1 cellular context compared by ENCODE assay signal in genomic region chr6:106279179-106279578, GRCh38.
TF ChIP-seq lines count a peak whose summit lies in the region.

No MANE protein-coding gene starts in this region.

TF ChIP-seq in GM12878, 131 proteins besides CTCF, POLR2A, EP300 and RAD21 (continued from another document):
- TF ChIP-seq, protein P1, sequence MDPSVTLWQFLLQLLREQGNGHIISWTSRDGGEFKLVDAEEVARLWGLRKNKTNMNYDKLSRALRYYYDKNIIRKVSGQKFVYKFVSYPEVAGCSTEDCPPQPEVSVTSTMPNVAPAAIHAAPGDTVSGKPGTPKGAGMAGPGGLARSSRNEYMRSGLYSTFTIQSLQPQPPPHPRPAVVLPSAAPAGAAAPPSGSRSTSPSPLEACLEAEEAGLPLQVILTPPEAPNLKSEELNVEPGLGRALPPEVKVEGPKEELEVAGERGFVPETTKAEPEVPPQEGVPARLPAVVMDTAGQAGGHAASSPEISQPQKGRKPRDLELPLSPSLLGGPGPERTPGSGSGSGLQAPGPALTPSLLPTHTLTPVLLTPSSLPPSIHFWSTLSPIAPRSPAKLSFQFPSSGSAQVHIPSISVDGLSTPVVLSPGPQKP (IDR thresholded peaks at IDR 0.05; ENCODE audit: low read depth, low read length) = no peak
- TF ChIP-seq, protein P2, sequence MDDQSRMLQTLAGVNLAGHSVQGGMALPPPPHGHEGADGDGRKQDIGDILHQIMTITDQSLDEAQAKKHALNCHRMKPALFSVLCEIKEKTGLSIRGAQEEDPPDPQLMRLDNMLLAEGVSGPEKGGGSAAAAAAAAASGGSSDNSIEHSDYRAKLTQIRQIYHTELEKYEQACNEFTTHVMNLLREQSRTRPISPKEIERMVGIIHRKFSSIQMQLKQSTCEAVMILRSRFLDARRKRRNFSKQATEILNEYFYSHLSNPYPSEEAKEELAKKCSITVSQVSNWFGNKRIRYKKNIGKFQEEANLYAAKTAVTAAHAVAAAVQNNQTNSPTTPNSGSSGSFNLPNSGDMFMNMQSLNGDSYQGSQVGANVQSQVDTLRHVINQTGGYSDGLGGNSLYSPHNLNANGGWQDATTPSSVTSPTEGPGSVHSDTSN (IDR thresholded peaks at IDR 0.05; ENCODE audit: insufficient replicate concordance, low read depth, low read length) = no peak
- TF ChIP-seq MTA3 (IDR thresholded peaks at IDR 0.05; ENCODE audit: borderline replicate concordance, low read length) (no peak), SRF (IDR thresholded peaks at IDR 0.05; ENCODE audit: low read depth in 2 of 2, low read length in 2 of 2) (no peak), ZZZ3 (IDR thresholded peaks at IDR 0.05; ENCODE audit: control insufficient read depth, insufficient read length, low read depth) (no peak), BCL11A (IDR thresholded peaks at IDR 0.05; ENCODE audit: low read depth, low read length) (no peak), ZNF217 (IDR thresholded peaks at IDR 0.05) (no peak), CREM (IDR thresholded peaks at IDR 0.05; ENCODE audit: low read depth) (no peak), TCF12 (IDR thresholded peaks at IDR 0.05; ENCODE audit: low read depth, low read length) (no peak), BMI1 (IDR thresholded peaks at IDR 0.05; ENCODE audit: borderline replicate concordance) (no peak), MTA2 (IDR thresholded peaks at IDR 0.05; ENCODE audit: low read depth) (no peak), SUPT20H (IDR thresholded peaks at IDR 0.05; ENCODE audit: borderline replicate concordance, control insufficient read depth, low read depth, low read length) (no peak), KLF5 (IDR thresholded peaks at IDR 0.05; ENCODE audit: partially characterized antibody) (no peak), ASH2L (IDR thresholded peaks at IDR 0.05; ENCODE audit: borderline replicate concordance, low read depth) (no peak), ZNF274 (IDR thresholded peaks at IDR 0.05; ENCODE audit: insufficient read depth, insufficient read length) (no peak), HDAC6 (IDR thresholded peaks at IDR 0.05; ENCODE audit: unreplicated experiment) (no peak)
- TF ChIP-seq, protein P3, sequence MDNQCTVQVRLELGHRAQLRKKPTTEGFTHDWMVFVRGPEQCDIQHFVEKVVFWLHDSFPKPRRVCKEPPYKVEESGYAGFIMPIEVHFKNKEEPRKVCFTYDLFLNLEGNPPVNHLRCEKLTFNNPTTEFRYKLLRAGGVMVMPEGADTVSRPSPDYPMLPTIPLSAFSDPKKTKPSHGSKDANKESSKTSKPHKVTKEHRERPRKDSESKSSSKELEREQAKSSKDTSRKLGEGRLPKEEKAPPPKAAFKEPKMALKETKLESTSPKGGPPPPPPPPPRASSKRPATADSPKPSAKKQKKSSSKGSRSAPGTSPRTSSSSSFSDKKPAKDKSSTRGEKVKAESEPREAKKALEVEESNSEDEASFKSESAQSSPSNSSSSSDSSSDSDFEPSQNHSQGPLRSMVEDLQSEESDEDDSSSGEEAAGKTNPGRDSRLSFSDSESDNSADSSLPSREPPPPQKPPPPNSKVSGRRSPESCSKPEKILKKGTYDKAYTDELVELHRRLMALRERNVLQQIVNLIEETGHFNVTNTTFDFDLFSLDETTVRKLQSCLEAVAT (IDR thresholded peaks at IDR 0.05) = no peak
